Comparison of ENCODE assay signal across 28 cellular contexts in the genomic region with DNA sequence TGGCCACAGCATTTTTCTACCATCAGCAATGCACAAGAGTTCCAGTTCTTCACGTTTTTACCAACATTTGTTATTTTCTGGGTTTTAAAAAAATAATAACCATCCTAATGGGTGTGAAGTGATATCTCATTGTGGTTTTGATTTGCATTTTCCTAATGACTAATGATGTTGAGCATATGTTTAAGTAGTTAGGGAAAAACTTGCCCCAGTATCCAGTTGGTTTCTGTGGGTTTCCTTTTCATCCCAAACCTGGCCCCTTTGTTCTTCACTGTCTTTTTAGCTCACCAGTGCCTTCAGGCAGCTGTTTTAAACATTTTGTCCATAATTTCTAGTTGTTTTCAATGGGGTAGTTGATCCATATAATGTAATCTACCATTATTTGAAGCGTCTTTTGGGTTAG.
A peak's percentile ranks its signal among the peaks of the same experiment; 100 is the strongest.
DNase-seq lines count a peak whose midpoint lies in the region; ATAC-seq and TF ChIP-seq lines count a peak whose summit lies in the region.
"Had no signal": no experiment of that assay in that cellular context is flagged by ENCODE, and none has a peak within 500 bp of the region (broad histone marks: within the 10 kb centered on the region; RNA-seq: fewer than 3 reads in every experiment).

No MANE protein-coding gene starts in this region.

- H3K27me3 Mint-ChIP-seq in activated T-cell treated with anti-CD3 and anti-CD28 coated beads, Interleukin-2, amount 50 U/mL, for 24 hours, result peaks cover 7% of the 10 kb centered on the region

- peaks cover 23% of the 10 kb centered on the region for H3K4me1 Mint-ChIP-seq in activated T-cell treated with anti-CD3 and anti-CD28 coated beads, Interleukin-2, amount 50 U/mL, for 24 hours (ENCODE audit: low read depth)
- H3K4me1 Mint-ChIP-seq: nephron progenitor cell had no signal

- peak overlapping the region; percentile 66 for H3K27ac ChIP-seq in epithelial cell of prostate
- H3K27ac ChIP-seq: lower lobe of right lung, upper lobe of left lung had no signal

- H3K27ac Mint-ChIP-seq in activated T-cell treated with anti-CD3 and anti-CD28 coated beads, Interleukin-2, amount 50 U/mL, for 24 hours, result peak overlapping the region; percentile 29
- H3K27ac Mint-ChIP-seq: nephron progenitor cell had no signal

- DNase-seq in activated T-cell treated with anti-CD3 and anti-CD28 coated beads, Interleukin-2, amount 50 U/mL, for 24 hours, result no peak
- DNase-seq in activated T-cell treated with anti-CD3 and anti-CD28 coated beads, Interleukin-2, amount 50 U/mL, for 1 hour, result no peak
- peak; percentile 20 for DNase-seq in GM12865 (ENCODE audit: low read depth)
- peak; percentile 25 to 26 for DNase-seq in Kasumi-1 (lab: John Stamatoyannopoulos, UW)
- DNase-seq in epithelial cell of prostate (ENCODE audit: low read depth, low spot score), result no peak
- no peak for DNase-seq in NCI-H510A treated with DMSO at 0.1 percent for 48 hours (lab: John Stamatoyannopoulos, UW)
- DNase-seq in HCEC 1CT, result no peak
- DNase-seq: ACHN; activated CD4-positive, alpha-beta T cell treated with anti-CD3 and anti-CD28 coated beads, Interleukin-2, amount 50 U/mL, for 48 hours; activated effector memory CD4-positive, alpha-beta T cell treated with anti-CD3 and anti-CD28 coated beads, Interleukin-2, amount 50 U/mL, for 16 hours; amygdala; BE2C; CD8-positive, alpha-beta memory T cell; DMS 273 treated with DMSO at 0.1 percent for 48 hours; effector CD4-positive, alpha-beta T cell; erythroblast; head of caudate nucleus; kidney glomerular epithelial cell; lower lobe of right lung; MM.1S; mucosa of descending colon; NCI-H1436 treated with DMSO at 0.1 percent for 48 hours; NCI-H446 treated with DMSO at 0.1 percent for 48 hours; nephron progenitor cell; SHP77; small intestine; upper lobe of left lung had no signal

- peak overlapping the region; percentile 21 for H3K4me3 Mint-ChIP-seq in activated T-cell treated with anti-CD3 and anti-CD28 coated beads, Interleukin-2, amount 50 U/mL, for 24 hours
- H3K4me3 Mint-ChIP-seq: nephron progenitor cell had no signal

- ATAC-seq in HG03139 (IDR thresholded peaks at IDR 0.05; ENCODE audit: unreplicated experiment), result no peak
- ATAC-seq: lower lobe of right lung, mucosa of descending colon had no signal

- no peaks in the 10 kb centered on the region for H3K36me3 Mint-ChIP-seq in activated T-cell treated with anti-CD3 and anti-CD28 coated beads, Interleukin-2, amount 50 U/mL, for 24 hours (ENCODE audit: low read depth)

- no peak for TF ChIP-seq CTCF in GM12865 (IDR thresholded peaks at IDR 0.05; ENCODE audit: insufficient read depth, low read depth, low read length, missing control alignments)

- no peak overlapping the region for H3K4me3 ChIP-seq in GM12865 (ENCODE audit: low read depth, low read length)
- H3K4me3 ChIP-seq: lower lobe of right lung, mucosa of descending colon, upper lobe of left lung had no signal

- H3K9me3 Mint-ChIP-seq in activated T-cell treated with anti-CD3 and anti-CD28 coated beads, Interleukin-2, amount 50 U/mL, for 24 hours, result no peaks in the 10 kb centered on the region

Comparison
In these comparisons a context has a peak if more than half of its experiments do, and no peak if none do; other contexts are left out.
1. DNase-seq: peak in GM12865 (single experiment) and Kasumi-1 (2 of 2); none in activated T-cell treated with anti-CD3 and anti-CD28 coated beads, Interleukin-2, amount 50 U/mL, for 24 hours (single experiment), activated T-cell treated with anti-CD3 and anti-CD28 coated beads, Interleukin-2, amount 50 U/mL, for 1 hour (single experiment), epithelial cell of prostate (single experiment), NCI-H510A treated with DMSO at 0.1 percent for 48 hours (single experiment) and HCEC 1CT (single experiment).